Comparison of ENCODE assay signal across 10 cellular contexts in genomic region chr14:90816686-90817436, GRCh38. TPM values are rescaled to one million over a fixed set of nuclear protein-coding genes. Genes with fewer than 3 reads are reported as not detected.
DNase-seq lines count a peak whose midpoint lies in the region; ATAC-seq and TF ChIP-seq lines count a peak whose summit lies in the region.
"Had no signal": no experiment of that assay in that cellular context is flagged by ENCODE, and none has a peak within 500 bp of the region (broad histone marks: within the 10 kb centered on the region; RNA-seq: fewer than 3 reads in every experiment).

No MANE protein-coding gene starts in this region.

- no peak for TF ChIP-seq CTCF in coronary artery (IDR thresholded peaks at IDR 0.05)

- peak overlapping the region; percentile 69 for H4K8ac ChIP-seq in mesenchymal stem cell (ENCODE audit: low read length)

- H2BK5ac ChIP-seq in mesenchymal stem cell (ENCODE audit: low read depth, low read length, poor library complexity, severe bottlenecking) = no peak overlapping the region

- peaks cover 19% of the 10 kb centered on the region for H3K4me1 ChIP-seq in mesenchymal stem cell (ENCODE audit: control insufficient read depth, insufficient read depth, low read depth, low read length)
- no peaks in the 10 kb centered on the region for H3K4me1 ChIP-seq in aorta (ENCODE audit: control insufficient read depth in 1 of 2, insufficient read depth in 2 of 2, low read length in 2 of 2)

- peak overlapping the region in 1 of 2 experiments; percentile 29 for H3K18ac ChIP-seq in mesenchymal stem cell (ENCODE audit: low read depth in 1 of 2, low read length in 2 of 2)

- H2BK12ac ChIP-seq in mesenchymal stem cell (ENCODE audit: low read length in 2 of 2) = peak overlapping the region in 1 of 2 experiments; percentile 64

- H2BK120ac ChIP-seq in mesenchymal stem cell (ENCODE audit: low read depth, low read length) = peak overlapping the region; percentile 36

- H2BK15ac ChIP-seq in mesenchymal stem cell (ENCODE audit: low read depth, poor library complexity, severe bottlenecking) = peak overlapping the region; percentile 61

- H3K4me3 ChIP-seq in coronary artery (peak overlapping the region; percentile 91), mesenchymal stem cell (ENCODE audit: insufficient read depth in 1 of 2, low read depth in 1 of 2, low read length in 2 of 2) (no peak overlapping the region), aorta (ENCODE audit: low read length in 2 of 2) (no peak overlapping the region)

- peaks cover 25% of the 10 kb centered on the region for H3K79me1 ChIP-seq in mesenchymal stem cell (replicated peaks; ENCODE audit: low read length, poor library complexity, severe bottlenecking)

- H3K23ac ChIP-seq in mesenchymal stem cell (ENCODE audit: low read length in 2 of 2) = no peak overlapping the region

- H2AK5ac ChIP-seq in mesenchymal stem cell (ENCODE audit: low read length, severe bottlenecking) = peak overlapping the region; percentile 26

- peak overlapping the region; percentile 85 for H4K91ac ChIP-seq in mesenchymal stem cell (ENCODE audit: low read length)

- no peak overlapping the region for H3K4me2 ChIP-seq in mesenchymal stem cell (ENCODE audit: low read length, poor library complexity, severe bottlenecking)

- ATAC-seq in Right ventricle myocardium superior (ENCODE audit: poor library complexity) = peak; percentile 6
- ATAC-seq in Right ventricle myocardium inferior = no peak
- ATAC-seq in aorta (ENCODE audit: low FRiP score) = peak; percentile 31
- ATAC-seq in GM18873 (IDR thresholded peaks at IDR 0.05; ENCODE audit: low FRiP score, unreplicated experiment) = no peak

- H3K14ac ChIP-seq in mesenchymal stem cell (ENCODE audit: low read length in 2 of 2) = peak overlapping the region in 1 of 2 experiments; percentile 12

- WGBS in mesenchymal stem cell = 52% methylated on average over 14 of the region's 16 CpGs
- WGBS in aorta, 2 donors = 38 to 39% methylated on average over 13 to 16 of the region's 16 CpGs

- DNase-seq in Right ventricle myocardium superior (no peak), Right ventricle myocardium inferior (ENCODE audit: missing footprints) (no peak), coronary artery (ENCODE audit: low spot score) (no peak), mesenchymal stem cell (no peak), aorta (no peak), NCI-H1930 (lab: John Stamatoyannopoulos, UW) (no peak), SIG-M5 (lab: John Stamatoyannopoulos, UW) (no peak)
- DNase-seq: activated gamma-delta T cell treated with Interleukin-2 at 50 U/mL for 16 hours, KBM-7 had no signal

- H3K36me3 ChIP-seq in mesenchymal stem cell (ENCODE audit: control insufficient read depth in 1 of 2, insufficient read depth in 2 of 2, low read depth in 1 of 2, low read length in 2 of 2) = peaks cover 0 to 4% of the 10 kb centered on the region in 2 experiments
- no peaks in the 10 kb centered on the region for H3K36me3 ChIP-seq in aorta (ENCODE audit: control insufficient read depth in 1 of 2, insufficient read depth in 2 of 2, low read length in 1 of 2)

- peak overlapping the region; percentile 45 for H3K9ac ChIP-seq in mesenchymal stem cell (ENCODE audit: low read length)

- H3K9me3 ChIP-seq in mesenchymal stem cell (ENCODE audit: control insufficient read depth, low read length) (no peaks in the 10 kb centered on the region), aorta (ENCODE audit: control insufficient read depth, low read length) (no peaks in the 10 kb centered on the region)

- H3K27me3 ChIP-seq in mesenchymal stem cell (ENCODE audit: control insufficient read depth in 1 of 2, insufficient read depth in 1 of 2, low read length in 2 of 2) (peaks cover 3 to 20% of the 10 kb centered on the region in 2 experiments), aorta (ENCODE audit: control insufficient read depth in 1 of 2, insufficient read depth in 2 of 2, low read length in 1 of 2) (no peaks in the 10 kb centered on the region)

- intact Hi-C loops in Right ventricle myocardium superior (cut with DNase I) (loop anchor here (10.0 kb wide), 1 partner anchor 422 kb away; the partner anchor contains the start of gene CALM1), Right ventricle myocardium inferior (cut with DNase I) (loop anchor here (5.0 kb wide), 1 partner anchor 75 kb away; no protein-coding TSS in a partner anchor), aorta (cut with DNase I) (loop anchor here in 1 of 2 donors (5.0 kb wide), 1 partner anchor 60 kb away; no protein-coding TSS in a partner anchor)

- H3K27ac ChIP-seq in coronary artery = peak overlapping the region; percentile 41 to 47
- H3K27ac ChIP-seq in mesenchymal stem cell (ENCODE audit: low read length, poor library complexity, severe bottlenecking) = no peak overlapping the region
- no peak overlapping the region for H3K27ac ChIP-seq in aorta (ENCODE audit: low read depth in 1 of 2, low read length in 2 of 2)

- no peak overlapping the region for H2AFZ ChIP-seq in mesenchymal stem cell (ENCODE audit: low read depth, low read length)

- peak overlapping the region; percentile 6 to 72 for H3K4ac ChIP-seq in mesenchymal stem cell (ENCODE audit: low read depth in 1 of 2, low read length in 2 of 2)

RNA-seq across cellular contexts. Expression of gene TTC7B, which starts 0.6 kb away (rescaled TPM):
- total RNA-seq in Right ventricle myocardium superior = 60.3 TPM
- 67.5 TPM for total RNA-seq in Right ventricle myocardium inferior
- 28.7 TPM for polyA plus RNA-seq in mesenchymal stem cell (2013, experiment 1 of 2)
- 28.3 TPM for polyA plus RNA-seq in mesenchymal stem cell (2013, experiment 2 of 2)
- 10 to 100 TPM; 52.0 to 57.4 TPM for total RNA-seq in aorta
- polyA plus RNA-seq in aorta = 10 to 100 TPM; 17.9 to 28.2 TPM

Comparison
In these comparisons a context has a peak if more than half of its experiments do, and no peak if none do; other contexts are left out.
1. ATAC-seq: peak in Right ventricle myocardium superior (single experiment) and aorta (single experiment); none in Right ventricle myocardium inferior (single experiment) and GM18873 (single experiment).
2. H3K27ac ChIP-seq: peak in coronary artery (2 of 2); none in mesenchymal stem cell (single experiment) and aorta (0 of 2).